In the genomic region with DNA sequence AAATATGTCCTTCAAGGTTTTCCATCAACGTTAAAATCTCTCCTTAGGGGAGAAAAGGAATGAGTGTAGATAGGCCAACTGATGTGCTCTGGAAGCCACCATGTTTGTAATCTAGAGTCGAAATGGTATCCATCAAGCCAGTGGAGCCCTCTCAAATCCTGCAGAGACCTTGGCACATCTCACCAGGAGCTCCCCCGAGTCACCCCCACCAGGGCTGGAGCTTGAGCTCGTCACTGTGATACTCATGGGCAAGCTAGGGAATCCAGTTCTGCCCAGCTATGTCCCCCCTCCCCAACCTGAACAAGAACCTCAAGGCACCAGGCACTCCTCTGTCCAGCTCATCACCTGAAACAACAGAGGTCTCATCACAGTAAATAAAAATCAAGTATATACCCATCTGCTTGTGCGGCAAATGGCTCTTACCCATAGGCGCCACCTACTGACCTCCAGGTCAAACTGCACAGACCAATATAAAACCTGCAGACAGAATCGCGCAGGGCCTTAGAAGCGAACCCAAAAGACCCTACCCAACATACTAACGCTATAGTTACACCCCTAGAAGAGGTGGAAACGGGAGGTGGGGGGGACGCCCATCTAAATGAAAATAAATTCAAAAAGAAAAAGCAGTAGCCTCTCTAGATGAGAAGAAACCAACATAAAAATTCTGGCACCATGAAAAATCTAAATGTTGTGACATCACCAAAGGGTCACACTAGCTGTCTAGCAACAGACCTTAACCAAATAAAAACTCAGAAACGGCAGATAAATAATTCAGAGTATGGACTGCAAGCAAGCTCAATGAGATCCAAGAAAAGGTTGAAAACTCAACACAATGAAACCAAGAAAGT, we compare ENCODE assay signal across 8 cellular contexts.
DNase-seq lines count a peak whose midpoint lies in the region; ATAC-seq and TF ChIP-seq lines count a peak whose summit lies in the region.

No MANE protein-coding gene starts in this region.

- no peak overlapping the region for H3K27ac ChIP-seq in WERI-Rb-1

- H3K9me3 ChIP-seq in WERI-Rb-1 (ENCODE audit: severe bottlenecking): no peaks in the 10 kb centered on the region

- H3K36me3 ChIP-seq in WERI-Rb-1 (no peaks in the 10 kb centered on the region), kidney epithelial cell (ENCODE audit: control insufficient read depth, insufficient read depth, low read length) (no peaks in the 10 kb centered on the region)

- DNase-seq in AG04449 (ENCODE audit: low read depth, low spot score) (no peak), HuH-7 (ENCODE audit: low spot score) (peak; percentile 23), WERI-Rb-1 (peak; percentile 39), kidney epithelial cell (ENCODE audit: low read depth) (no peak), GM19240 (ENCODE audit: insufficient read length, low spot score) (no peak)

- POLR2A ChIA-PET in AG04449 (lab: Yijun Ruan, JAX): no interaction called here

- H3K27me3 ChIP-seq in WERI-Rb-1 (ENCODE audit: insufficient read depth, low read depth, severe bottlenecking) (no peaks in the 10 kb centered on the region), kidney epithelial cell (ENCODE audit: control insufficient read depth, insufficient read depth, low read length) (no peaks in the 10 kb centered on the region)

- H3K4me3 ChIP-seq in AG04449 (ENCODE audit: low read depth, low read length): no peak overlapping the region
- H3K4me3 ChIP-seq in WERI-Rb-1 (ENCODE audit: low read depth, low read length): no peak overlapping the region
- H3K4me3 ChIP-seq in kidney epithelial cell (ENCODE audit: low read depth, low read length): no peak overlapping the region

- CTCF ChIA-PET in AG04449 (lab: Yijun Ruan, JAX): interaction anchor here (0.6 to 2.3 kb wide), 11 partner anchors 8 to 78 kb away, joined by 3 to 19 read pairs (median 4); no protein-coding TSS in a partner anchor

- peak; percentile 50 for ATAC-seq in GM18519 (IDR thresholded peaks at IDR 0.05; ENCODE audit: low FRiP score, unreplicated experiment)
- ATAC-seq in GM21381 (IDR thresholded peaks at IDR 0.05; ENCODE audit: unreplicated experiment): no peak
- no peak for ATAC-seq in GM19328 (IDR thresholded peaks at IDR 0.05; ENCODE audit: unreplicated experiment)

- TF ChIP-seq CTCF in AG04449 (IDR thresholded peaks at IDR 0.05; ENCODE audit: insufficient read depth, low read length, missing control alignments) (peak; percentile 37), WERI-Rb-1 (IDR thresholded peaks at IDR 0.05; ENCODE audit: low read depth, low read length) (peak; percentile 68), kidney epithelial cell (IDR thresholded peaks at IDR 0.05; ENCODE audit: insufficient read depth, low read length, poor library complexity, severe bottlenecking) (peak; percentile 57)

Comparison
In these comparisons a context has a peak if more than half of its experiments do, and no peak if none do; other contexts are left out.
1. DNase-seq: peak in HuH-7 (single experiment) and WERI-Rb-1 (single experiment); none in AG04449 (single experiment), kidney epithelial cell (single experiment) and GM19240 (single experiment).
2. Peak in every context shown above with its lines, with median percentiles within 50 percentile points of each other: CTCF ChIP-seq.